ENCODE assay signal across 2 cellular contexts in the genomic region with DNA sequence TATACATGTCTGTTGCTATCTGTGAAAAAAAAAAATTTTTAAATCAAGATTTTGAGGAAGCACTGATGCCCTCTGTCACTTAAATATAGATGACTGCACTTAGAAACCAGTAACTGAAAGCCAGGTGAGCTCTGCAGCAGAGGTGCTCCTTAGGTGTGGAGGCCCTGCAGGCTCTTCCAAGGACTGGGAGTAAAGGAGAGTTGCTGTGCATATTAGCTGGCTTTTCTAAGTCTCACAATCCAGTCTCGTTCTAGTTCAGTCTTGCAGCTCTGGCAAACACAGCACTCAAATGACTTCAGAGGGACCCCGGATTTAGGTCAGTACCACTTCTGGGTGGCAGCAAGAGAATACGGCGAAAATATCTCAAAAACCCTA.
TF ChIP-seq lines count a peak whose summit lies in the region.

No MANE protein-coding gene starts in this region.

TF ChIP-seq in HCT116, 20 proteins besides CTCF, POLR2A, EP300 and RAD21 (continued from another document):
- TF ChIP-seq ELF1 (IDR thresholded peaks at IDR 0.05; ENCODE audit: borderline replicate concordance, low read depth) (no peak), ZFX (IDR thresholded peaks at IDR 0.05) (no peak), SIN3A (IDR thresholded peaks at IDR 0.05; ENCODE audit: low read depth) (no peak)
- TF ChIP-seq, protein P1, sequence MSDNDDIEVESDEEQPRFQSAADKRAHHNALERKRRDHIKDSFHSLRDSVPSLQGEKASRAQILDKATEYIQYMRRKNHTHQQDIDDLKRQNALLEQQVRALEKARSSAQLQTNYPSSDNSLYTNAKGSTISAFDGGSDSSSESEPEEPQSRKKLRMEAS (IDR thresholded peaks at IDR 0.05) = no peak
TF ChIP-seq in HCT116: peak in this region for 0.

TF ChIP-seq in SK-N-SH, 30 proteins besides CTCF, POLR2A, EP300 and RAD21:
- TF ChIP-seq TAF1 (IDR thresholded peaks at IDR 0.05; ENCODE audit: borderline replicate concordance, low read depth, low read length) (no peak), TEAD4 (IDR thresholded peaks at IDR 0.05; ENCODE audit: borderline replicate concordance, insufficient read depth) (no peak), FOSL2 (IDR thresholded peaks at IDR 0.05; ENCODE audit: borderline replicate concordance, low read depth) (no peak), JUND (IDR thresholded peaks at IDR 0.05) (no peak), TCF12 (IDR thresholded peaks at IDR 0.05) (no peak), NRF1 (IDR thresholded peaks at IDR 0.05; ENCODE audit: low read depth, low read length) (no peak), FOXM1 (IDR thresholded peaks at IDR 0.05; ENCODE audit: low read depth) (no peak), POLR2AphosphoS5 (IDR thresholded peaks at IDR 0.05; ENCODE audit: low read depth, low read length) (no peak), GATA2 (CRISPR knock-in tag; IDR thresholded peaks at IDR 0.05) (no peak), RFX5 (IDR thresholded peaks at IDR 0.05; ENCODE audit: low read length) (no peak), SMC3 (IDR thresholded peaks at IDR 0.05; ENCODE audit: low read depth, low read length) (no peak), MEF2A (IDR thresholded peaks at IDR 0.05; ENCODE audit: borderline replicate concordance, low read depth) (no peak)
- TF ChIP-seq, protein P2, sequence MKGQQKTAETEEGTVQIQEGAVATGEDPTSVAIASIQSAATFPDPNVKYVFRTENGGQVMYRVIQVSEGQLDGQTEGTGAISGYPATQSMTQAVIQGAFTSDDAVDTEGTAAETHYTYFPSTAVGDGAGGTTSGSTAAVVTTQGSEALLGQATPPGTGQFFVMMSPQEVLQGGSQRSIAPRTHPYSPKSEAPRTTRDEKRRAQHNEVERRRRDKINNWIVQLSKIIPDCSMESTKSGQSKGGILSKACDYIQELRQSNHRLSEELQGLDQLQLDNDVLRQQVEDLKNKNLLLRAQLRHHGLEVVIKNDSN (IDR thresholded peaks at IDR 0.05; ENCODE audit: borderline replicate concordance, low read depth) = no peak
- TF ChIP-seq, protein P3, sequence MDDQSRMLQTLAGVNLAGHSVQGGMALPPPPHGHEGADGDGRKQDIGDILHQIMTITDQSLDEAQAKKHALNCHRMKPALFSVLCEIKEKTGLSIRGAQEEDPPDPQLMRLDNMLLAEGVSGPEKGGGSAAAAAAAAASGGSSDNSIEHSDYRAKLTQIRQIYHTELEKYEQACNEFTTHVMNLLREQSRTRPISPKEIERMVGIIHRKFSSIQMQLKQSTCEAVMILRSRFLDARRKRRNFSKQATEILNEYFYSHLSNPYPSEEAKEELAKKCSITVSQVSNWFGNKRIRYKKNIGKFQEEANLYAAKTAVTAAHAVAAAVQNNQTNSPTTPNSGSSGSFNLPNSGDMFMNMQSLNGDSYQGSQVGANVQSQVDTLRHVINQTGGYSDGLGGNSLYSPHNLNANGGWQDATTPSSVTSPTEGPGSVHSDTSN (IDR thresholded peaks at IDR 0.05) = no peak
- TF ChIP-seq, protein P4, sequence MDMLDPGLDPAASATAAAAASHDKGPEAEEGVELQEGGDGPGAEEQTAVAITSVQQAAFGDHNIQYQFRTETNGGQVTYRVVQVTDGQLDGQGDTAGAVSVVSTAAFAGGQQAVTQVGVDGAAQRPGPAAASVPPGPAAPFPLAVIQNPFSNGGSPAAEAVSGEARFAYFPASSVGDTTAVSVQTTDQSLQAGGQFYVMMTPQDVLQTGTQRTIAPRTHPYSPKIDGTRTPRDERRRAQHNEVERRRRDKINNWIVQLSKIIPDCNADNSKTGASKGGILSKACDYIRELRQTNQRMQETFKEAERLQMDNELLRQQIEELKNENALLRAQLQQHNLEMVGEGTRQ (IDR thresholded peaks at IDR 0.05; ENCODE audit: borderline replicate concordance, low read depth, low read length) = no peak
TF ChIP-seq in SK-N-SH: peak in this region for 0.
